Comparison of ENCODE assay signal across 8 cellular contexts in genomic region chr1:212557739-212558664, GRCh38. TPM values are rescaled to one million over a fixed set of nuclear protein-coding genes. Genes with fewer than 3 reads are reported as not detected.
DNase-seq lines count a peak whose midpoint lies in the region; ATAC-seq, FAIRE-seq and TF ChIP-seq lines count a peak whose summit lies in the region.

No MANE protein-coding gene starts in this region.

- H3K4me3 ChIP-seq in SJCRH30 (peak overlapping the region; percentile 31; the same call in 1 of the 2 replicates), endothelial cell of umbilical vein (replicated peaks in 1 of 3; ENCODE audit: insufficient read depth in 1 of 3, low read depth in 1 of 3, low read length in 3 of 3) (peak overlapping the region; percentile 58 to 74 (median 68))

- no peaks in the 10 kb centered on the region for H3K79me2 ChIP-seq in endothelial cell of umbilical vein (ENCODE audit: control insufficient read depth, insufficient read depth, low read length)

- H3K36me3 Mint-ChIP-seq in activated CD4-positive, alpha-beta T cell treated with anti-CD3 and anti-CD28 coated beads for 36 hours (ENCODE audit: low read depth), result peaks cover 5% of the 10 kb centered on the region
- peaks cover 2% of the 10 kb centered on the region for H3K36me3 Mint-ChIP-seq in mesothelial cell of epicardium

- peak overlapping the region; percentile 55 for H3K27ac Mint-ChIP-seq in activated CD4-positive, alpha-beta T cell treated with anti-CD3 and anti-CD28 coated beads for 36 hours
- H3K27ac Mint-ChIP-seq in mesothelial cell of epicardium, result peak overlapping the region; percentile 96

- CTCF ChIA-PET in activated CD4-positive, alpha-beta T cell treated with anti-CD3 and anti-CD28 coated beads for 36 hours (lab: Charles Lee), result interaction anchor here (0.7 to 1.6 kb wide), 3 partner anchors 9 to 80 kb away, joined by 3 read pairs; partner anchors contain the start of gene ATF3
- CTCF ChIA-PET in endothelial cell of umbilical vein (lab: Charles Lee), result interaction anchor here (0.5 to 2.4 kb wide), 10 partner anchors 9 to 343 kb away, joined by 3 to 31 read pairs (median 4); partner anchors contain the start of gene ATF3

- no peak for TF ChIP-seq CTCF in endothelial cell of umbilical vein (IDR thresholded peaks at IDR 0.05; ENCODE audit: extremely low read depth in 1 of 2, insufficient read depth in 1 of 2, low read depth in 1 of 2, low read length in 2 of 2)
- no peak for TF ChIP-seq CTCF in mesothelial cell of epicardium (IDR thresholded peaks at IDR 0.05; ENCODE audit: unreplicated experiment)

- H3K4me3 Mint-ChIP-seq in activated CD4-positive, alpha-beta T cell treated with anti-CD3 and anti-CD28 coated beads for 36 hours, result peak overlapping the region; percentile 61
- H3K4me3 Mint-ChIP-seq in mesothelial cell of epicardium, result peak overlapping the region; percentile 69

- peak; percentile 28 for ATAC-seq in activated CD4-positive, alpha-beta T cell treated with anti-CD3 and anti-CD28 coated beads for 36 hours
- ATAC-seq in HG02938 (IDR thresholded peaks at IDR 0.05; ENCODE audit: unreplicated experiment), result peak; percentile 27

- H3K4me1 Mint-ChIP-seq in activated CD4-positive, alpha-beta T cell treated with anti-CD3 and anti-CD28 coated beads for 36 hours, result peaks cover 19% of the 10 kb centered on the region
- H3K4me1 Mint-ChIP-seq in mesothelial cell of epicardium, result peaks cover 8% of the 10 kb centered on the region

- H3K36me3 ChIP-seq in SJCRH30, result no peaks in the 10 kb centered on the region
- no peaks in the 10 kb centered on the region for H3K36me3 ChIP-seq in endothelial cell of umbilical vein (ENCODE audit: control insufficient read depth in 2 of 2, extremely low read depth in 1 of 2, insufficient read depth in 2 of 2, low read length in 2 of 2)

- BruUV-seq in endothelial cell of umbilical vein (replicated peaks; lab: Mats Ljungman, UMichigan), result TSS peak; percentile 50

- H4K20me1 ChIP-seq in endothelial cell of umbilical vein (replicated peaks; ENCODE audit: control insufficient read depth, extremely low read depth, insufficient read depth, low read length), result no peaks in the 10 kb centered on the region

- H3K27me3 Mint-ChIP-seq in activated CD4-positive, alpha-beta T cell treated with anti-CD3 and anti-CD28 coated beads for 36 hours, result peaks cover 14% of the 10 kb centered on the region
- H3K27me3 Mint-ChIP-seq in mesothelial cell of epicardium (ENCODE audit: low read depth), result no peaks in the 10 kb centered on the region

- FAIRE-seq in endothelial cell of umbilical vein (lab: Jason Lieb, UNC) (peak; percentile 74), urothelium cell line (lab: Jason Lieb, UNC) (no peak)

- H3K9ac ChIP-seq in endothelial cell of umbilical vein (replicated peaks; ENCODE audit: extremely low read depth, insufficient read depth, low read length), result peak overlapping the region; percentile 94

- H2AFZ ChIP-seq in endothelial cell of umbilical vein (ENCODE audit: low read depth, low read length), result peak overlapping the region; percentile 86

- DNase-seq in activated CD4-positive, alpha-beta T cell treated with anti-CD3 and anti-CD28 coated beads for 36 hours, result no peak
- no peak for DNase-seq in activated CD4-positive, alpha-beta T cell treated with anti-CD3 and anti-CD28 coated beads, Interleukin-2, amount 50 U/mL, for 1 hour
- DNase-seq in SJCRH30 (no peak), endothelial cell of umbilical vein (ENCODE audit: low read depth, low spot score) (peak; percentile 19), mesothelial cell of epicardium (ENCODE audit: low spot score in 2 of 2, unreplicated experiment in 2 of 2) (peak; percentile 37 to 72), urothelium cell line (ENCODE audit: low spot score) (peak; percentile 59), NCI-H1694 treated with DMSO at 0.1 percent for 48 hours (lab: John Stamatoyannopoulos, UW) (no peak)

- H3K27me3 ChIP-seq in SJCRH30 (no peaks in the 10 kb centered on the region), endothelial cell of umbilical vein (ENCODE audit: control insufficient read depth in 2 of 2, insufficient read depth in 2 of 2, low read length in 2 of 2) (peaks cover 4 to 8% of the 10 kb centered on the region in 2 experiments)

- TF ChIP-seq POLR2A in endothelial cell of umbilical vein (IDR thresholded peaks at IDR 0.05; ENCODE audit: low read depth, low read length), result no peak

- no peaks in the 10 kb centered on the region for H3K9me3 ChIP-seq in SJCRH30 (replicated peaks)
- H3K9me3 ChIP-seq in endothelial cell of umbilical vein (replicated peaks; ENCODE audit: control insufficient read depth, insufficient read depth, low read length), result no peaks in the 10 kb centered on the region

- no peaks in the 10 kb centered on the region for H3K9me1 ChIP-seq in endothelial cell of umbilical vein (replicated peaks; ENCODE audit: control insufficient read depth, extremely low read depth, insufficient read depth, low read length)

- dilution Hi-C loops in endothelial cell of umbilical vein (cut with MboI; ENCODE audit: extremely low pct_ligation_motif_present, low sequenced_read_pairs), result no loop called here

- POLR2A ChIA-PET in activated CD4-positive, alpha-beta T cell treated with anti-CD3 and anti-CD28 coated beads for 36 hours (lab: Charles Lee), result interaction anchor here (0.7 to 1.5 kb wide), 6 partner anchors 9 to 224 kb away, joined by 3 to 10 read pairs (median 3); partner anchors contain the start of gene ATF3
- POLR2A ChIA-PET in endothelial cell of umbilical vein (lab: Charles Lee), result interaction anchor here (1.1 to 2.8 kb wide), 2 partner anchors 50 to 52 kb away, joined by 3 to 27 read pairs; partner anchors contain the start of gene ATF3

- H3K4me1 ChIP-seq in SJCRH30 (peaks cover 8% of the 10 kb centered on the region), endothelial cell of umbilical vein (ENCODE audit: control insufficient read depth, extremely low read depth, insufficient read depth, low read length) (peaks cover 18% of the 10 kb centered on the region)

- intact Hi-C loops in activated CD4-positive, alpha-beta T cell treated with anti-CD3 and anti-CD28 coated beads for 36 hours (cut with DNase I, micrococcal nuclease), result loop anchor here (2.0 kb wide), 4 partner anchors 143 to 623 kb away; partner anchors contain the start of genes FLVCR1 (in 1 of the 2) and PPP2R5A (in 1 of the 2)
- intact Hi-C loops in endothelial cell of umbilical vein (cut with micrococcal nuclease), result loop anchor here (1.0 to 2.0 kb wide), 3 partner anchors 43 to 523 kb away; partner anchors contain the start of genes ATF3, DTL and INTS7

- peaks cover 4% of the 10 kb centered on the region for H3K9me3 Mint-ChIP-seq in activated CD4-positive, alpha-beta T cell treated with anti-CD3 and anti-CD28 coated beads for 36 hours (ENCODE audit: low read depth)
- H3K9me3 Mint-ChIP-seq in mesothelial cell of epicardium, result peaks cover 8% of the 10 kb centered on the region

- H3K27ac ChIP-seq in SJCRH30 (peak overlapping the region; percentile 18; the same call in 1 of the 2 replicates), endothelial cell of umbilical vein (ENCODE audit: insufficient read depth, low read depth, low read length) (peak overlapping the region; percentile 69)

- peak overlapping the region; percentile 64 for H3K4me2 ChIP-seq in endothelial cell of umbilical vein (ENCODE audit: insufficient read depth, low read length)

TF ChIP-seq in endothelial cell of umbilical vein, 7 proteins besides CTCF, POLR2A, EP300 and RAD21:
- no peak for TF ChIP-seq FOS (IDR thresholded peaks at IDR 0.05; ENCODE audit: borderline replicate concordance, insufficient read depth, low read length)

RNA-seq across cellular contexts. Expression of gene ATF3, which starts 50.6 kb away (rescaled TPM):
- total RNA-seq in activated CD4-positive, alpha-beta T cell treated with anti-CD3 and anti-CD28 coated beads for 36 hours, result 10 to 100 TPM; 40.3 to 44.9 TPM
- total RNA-seq in SJCRH30 (2014; rRNA removed; shearing (Covaris generic)), result 30.6 and 33.8 TPM in 2 replicates
- total RNA-seq in endothelial cell of umbilical vein (6.1 and 10.7 TPM in 2 replicates), mesothelial cell of epicardium (134 to 147 TPM (median 146 TPM) in 3 replicates)
- polyA plus RNA-seq in endothelial cell of umbilical vein, result 16.6 and 17.1 TPM in 2 replicates
- polyA plus RNA-seq in endothelial cell of umbilical vein (2011; cell fraction: cytosol; rRNA removed), result 15.0 and 27.2 TPM in 2 replicates
- 112 and 144 TPM in 2 replicates for polyA plus RNA-seq in endothelial cell of umbilical vein (2011; cell fraction: nucleus; rRNA removed)
- polyA plus RNA-seq in endothelial cell of umbilical vein (2012), result 20.5 and 21.1 TPM in 2 replicates
- polyA minus RNA-seq in endothelial cell of umbilical vein, result 21.1 and 35.4 TPM in 2 replicates
- 24.9 TPM for polyA minus RNA-seq in endothelial cell of umbilical vein (2011; cell fraction: cytosol; rRNA and poly(A)+ RNA removed)
- polyA minus RNA-seq in endothelial cell of umbilical vein (2011; cell fraction: nucleus; rRNA and poly(A)+ RNA removed), result 91.9 and 95.5 TPM in 2 replicates

Comparison
In these comparisons a context has a peak if more than half of its experiments do, and no peak if none do; other contexts are left out.
1. DNase-seq: peak in endothelial cell of umbilical vein (single experiment), mesothelial cell of epicardium (2 of 2) and urothelium cell line (single experiment); none in activated CD4-positive, alpha-beta T cell treated with anti-CD3 and anti-CD28 coated beads for 36 hours (single experiment), activated CD4-positive, alpha-beta T cell treated with anti-CD3 and anti-CD28 coated beads, Interleukin-2, amount 50 U/mL, for 1 hour (single experiment), SJCRH30 (0 of 2) and NCI-H1694 treated with DMSO at 0.1 percent for 48 hours (single experiment).